1 cellular context compared by ENCODE assay signal in the genomic region with DNA sequence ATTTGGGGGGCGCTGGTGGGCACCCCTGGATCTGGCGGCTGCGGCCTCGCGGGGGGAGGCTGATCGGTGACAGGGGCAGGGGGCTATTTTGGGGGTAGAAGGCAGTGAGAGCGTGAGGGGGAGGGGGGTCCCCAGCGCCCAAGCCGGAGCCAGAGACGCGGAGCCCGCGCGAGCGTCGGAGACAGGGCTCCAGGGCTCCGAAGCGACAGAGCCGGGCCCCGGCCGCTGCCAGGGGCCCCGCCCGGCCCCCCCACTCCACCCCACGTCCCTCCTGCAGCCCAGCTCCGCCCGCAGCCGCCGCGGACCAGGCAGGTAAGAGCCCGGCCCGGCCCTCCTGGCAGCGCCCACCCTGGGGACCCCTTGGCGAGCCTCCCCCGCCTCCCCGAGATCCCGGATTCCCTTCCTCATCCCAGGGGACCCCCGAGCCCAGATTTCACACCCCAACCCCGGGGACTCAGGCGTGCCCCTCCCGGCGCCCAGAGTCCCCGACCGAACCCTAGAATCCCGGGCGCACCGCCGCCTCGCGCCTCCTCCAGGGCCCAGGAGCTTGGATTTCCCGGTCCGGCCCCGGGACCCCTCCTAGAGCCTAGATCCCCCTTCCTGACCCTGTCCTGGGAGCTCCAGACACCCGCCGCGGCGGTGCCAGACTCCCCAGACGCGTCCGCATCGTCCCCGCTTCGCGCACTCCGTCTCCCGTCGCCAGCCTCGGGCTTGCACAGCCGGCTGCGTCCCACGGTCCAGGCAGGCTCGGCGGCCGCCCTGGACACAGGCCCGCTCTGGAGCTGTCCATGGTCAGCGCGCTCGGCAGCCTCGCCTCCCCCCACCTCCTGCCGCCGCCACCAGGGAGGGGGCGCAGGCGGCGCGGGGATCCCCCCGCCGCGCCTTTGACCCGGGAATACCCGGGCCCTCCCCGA.
TF ChIP-seq lines count a peak whose summit lies in the region.

A gene (plus strand): TSS at position 134 of the 914 bp plus-strand sequence. CDS start 8,330 bp downstream, outside the sequence.

TF ChIP-seq in HepG2, 621 proteins besides CTCF, POLR2A, EP300 and RAD21 (continued from another document and continues in another):
- TF ChIP-seq, protein P1, sequence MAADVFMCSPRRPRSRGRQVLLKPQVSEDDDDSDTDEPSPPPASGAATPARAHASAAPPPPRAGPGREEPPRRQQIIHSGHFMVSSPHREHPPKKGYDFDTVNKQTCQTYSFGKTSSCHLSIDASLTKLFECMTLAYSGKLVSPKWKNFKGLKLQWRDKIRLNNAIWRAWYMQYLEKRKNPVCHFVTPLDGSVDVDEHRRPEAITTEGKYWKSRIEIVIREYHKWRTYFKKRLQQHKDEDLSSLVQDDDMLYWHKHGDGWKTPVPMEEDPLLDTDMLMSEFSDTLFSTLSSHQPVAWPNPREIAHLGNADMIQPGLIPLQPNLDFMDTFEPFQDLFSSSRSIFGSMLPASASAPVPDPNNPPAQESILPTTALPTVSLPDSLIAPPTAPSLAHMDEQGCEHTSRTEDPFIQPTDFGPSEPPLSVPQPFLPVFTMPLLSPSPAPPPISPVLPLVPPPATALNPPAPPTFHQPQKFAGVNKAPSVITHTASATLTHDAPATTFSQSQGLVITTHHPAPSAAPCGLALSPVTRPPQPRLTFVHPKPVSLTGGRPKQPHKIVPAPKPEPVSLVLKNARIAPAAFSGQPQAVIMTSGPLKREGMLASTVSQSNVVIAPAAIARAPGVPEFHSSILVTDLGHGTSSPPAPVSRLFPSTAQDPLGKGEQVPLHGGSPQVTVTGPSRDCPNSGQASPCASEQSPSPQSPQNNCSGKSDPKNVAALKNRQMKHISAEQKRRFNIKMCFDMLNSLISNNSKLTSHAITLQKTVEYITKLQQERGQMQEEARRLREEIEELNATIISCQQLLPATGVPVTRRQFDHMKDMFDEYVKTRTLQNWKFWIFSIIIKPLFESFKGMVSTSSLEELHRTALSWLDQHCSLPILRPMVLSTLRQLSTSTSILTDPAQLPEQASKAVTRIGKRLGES (CRISPR knock-in tag; IDR thresholded peaks at IDR 0.05; ENCODE audit: borderline replicate concordance), result no peak
- TF ChIP-seq TBX2 (CRISPR knock-in tag; IDR thresholded peaks at IDR 0.05; ENCODE audit: borderline replicate concordance) (peak; percentile 80), ZKSCAN8 (CRISPR knock-in tag; IDR thresholded peaks at IDR 0.05; ENCODE audit: borderline replicate concordance) (no peak), PAWR (CRISPR knock-in tag; IDR thresholded peaks at IDR 0.05; ENCODE audit: borderline replicate concordance) (no peak), SALL1 (CRISPR knock-in tag; IDR thresholded peaks at IDR 0.05) (peak; percentile 83), HMG20A (CRISPR knock-in tag; IDR thresholded peaks at IDR 0.05; ENCODE audit: borderline replicate concordance) (no peak), KDM2A (CRISPR knock-in tag; IDR thresholded peaks at IDR 0.05; ENCODE audit: borderline replicate concordance, low read depth) (peak; percentile 71; the same call in 1 of the 2 replicates), CBFB (CRISPR knock-in tag; IDR thresholded peaks at IDR 0.05) (0 out of 2 replicates have a peak, but pooled peaks have one; percentile 25), ZNF746 (CRISPR knock-in tag; IDR thresholded peaks at IDR 0.05) (no peak), NPAS2 (CRISPR knock-in tag; IDR thresholded peaks at IDR 0.05; ENCODE audit: borderline replicate concordance) (no peak), MTF2 (CRISPR knock-in tag; IDR thresholded peaks at IDR 0.05; ENCODE audit: borderline replicate concordance) (no peak), SP2 (CRISPR knock-in tag; IDR thresholded peaks at IDR 0.05) (peak; percentile 57; the same call in 1 of the 2 replicates), HCFC1 (IDR thresholded peaks at IDR 0.05; ENCODE audit: low read depth, low read length) (no peak), FOXJ3 (CRISPR knock-in tag; IDR thresholded peaks at IDR 0.05; ENCODE audit: borderline replicate concordance) (no peak), ZNF234 (CRISPR knock-in tag; conservative IDR thresholded peaks at IDR 0.05) (no peak), KMT2B (CRISPR knock-in tag; IDR thresholded peaks at IDR 0.05) (peak; percentile 71), NCOR1 (IDR thresholded peaks at IDR 0.05; ENCODE audit: borderline replicate concordance, low read length) (no peak), ELF1 (CRISPR knock-in tag; IDR thresholded peaks at IDR 0.05) (no peak), GABPA (IDR thresholded peaks at IDR 0.05; ENCODE audit: low read depth, low read length) (no peak), GABPA (CRISPR knock-in tag; IDR thresholded peaks at IDR 0.05; ENCODE audit: low read depth) (no peak), NONO (IDR thresholded peaks at IDR 0.05) (no peak), NONO (CRISPR knock-in tag; conservative IDR thresholded peaks at IDR 0.05) (no peak), POLR2G (IDR thresholded peaks at IDR 0.05; ENCODE audit: low read depth, low read length) (no peak), ZNF33A (CRISPR knock-in tag; IDR thresholded peaks at IDR 0.05; ENCODE audit: borderline replicate concordance) (no peak), REPIN1 (CRISPR knock-in tag; IDR thresholded peaks at IDR 0.05; ENCODE audit: borderline replicate concordance, low read depth) (0 out of 2 replicates have a peak, but pooled peaks have one; percentile 33), ZNF10 (CRISPR knock-in tag; IDR thresholded peaks at IDR 0.05; ENCODE audit: borderline replicate concordance, low read depth) (no peak), ZNF564 (CRISPR knock-in tag; IDR thresholded peaks at IDR 0.05) (0 out of 2 replicates have a peak, but pooled peaks have one; percentile 57), PHF8 (CRISPR knock-in tag; IDR thresholded peaks at IDR 0.05) (no peak), ZBTB20 (CRISPR knock-in tag; IDR thresholded peaks at IDR 0.05; ENCODE audit: borderline replicate concordance, low read depth) (no peak), MYNN (CRISPR knock-in tag; IDR thresholded peaks at IDR 0.05; ENCODE audit: low read depth) (no peak), KDM3A (CRISPR knock-in tag; IDR thresholded peaks at IDR 0.05; ENCODE audit: low read depth) (no peak), CBX5 (CRISPR knock-in tag; IDR thresholded peaks at IDR 0.05; ENCODE audit: borderline replicate concordance) (peak; percentile 41; the same call in 1 of the 2 replicates), HOXA9 (CRISPR knock-in tag; IDR thresholded peaks at IDR 0.05; ENCODE audit: borderline replicate concordance) (no peak), ZBTB21 (CRISPR knock-in tag; IDR thresholded peaks at IDR 0.05) (no peak)
- TF ChIP-seq, protein P2, sequence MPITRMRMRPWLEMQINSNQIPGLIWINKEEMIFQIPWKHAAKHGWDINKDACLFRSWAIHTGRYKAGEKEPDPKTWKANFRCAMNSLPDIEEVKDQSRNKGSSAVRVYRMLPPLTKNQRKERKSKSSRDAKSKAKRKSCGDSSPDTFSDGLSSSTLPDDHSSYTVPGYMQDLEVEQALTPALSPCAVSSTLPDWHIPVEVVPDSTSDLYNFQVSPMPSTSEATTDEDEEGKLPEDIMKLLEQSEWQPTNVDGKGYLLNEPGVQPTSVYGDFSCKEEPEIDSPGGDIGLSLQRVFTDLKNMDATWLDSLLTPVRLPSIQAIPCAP (CRISPR knock-in tag; IDR thresholded peaks at IDR 0.05; ENCODE audit: low read depth), result no peak
- TF ChIP-seq, protein P3, sequence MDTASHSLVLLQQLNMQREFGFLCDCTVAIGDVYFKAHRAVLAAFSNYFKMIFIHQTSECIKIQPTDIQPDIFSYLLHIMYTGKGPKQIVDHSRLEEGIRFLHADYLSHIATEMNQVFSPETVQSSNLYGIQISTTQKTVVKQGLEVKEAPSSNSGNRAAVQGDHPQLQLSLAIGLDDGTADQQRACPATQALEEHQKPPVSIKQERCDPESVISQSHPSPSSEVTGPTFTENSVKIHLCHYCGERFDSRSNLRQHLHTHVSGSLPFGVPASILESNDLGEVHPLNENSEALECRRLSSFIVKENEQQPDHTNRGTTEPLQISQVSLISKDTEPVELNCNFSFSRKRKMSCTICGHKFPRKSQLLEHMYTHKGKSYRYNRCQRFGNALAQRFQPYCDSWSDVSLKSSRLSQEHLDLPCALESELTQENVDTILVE (CRISPR knock-in tag; IDR thresholded peaks at IDR 0.05), result no peak
- TF ChIP-seq, protein P4, sequence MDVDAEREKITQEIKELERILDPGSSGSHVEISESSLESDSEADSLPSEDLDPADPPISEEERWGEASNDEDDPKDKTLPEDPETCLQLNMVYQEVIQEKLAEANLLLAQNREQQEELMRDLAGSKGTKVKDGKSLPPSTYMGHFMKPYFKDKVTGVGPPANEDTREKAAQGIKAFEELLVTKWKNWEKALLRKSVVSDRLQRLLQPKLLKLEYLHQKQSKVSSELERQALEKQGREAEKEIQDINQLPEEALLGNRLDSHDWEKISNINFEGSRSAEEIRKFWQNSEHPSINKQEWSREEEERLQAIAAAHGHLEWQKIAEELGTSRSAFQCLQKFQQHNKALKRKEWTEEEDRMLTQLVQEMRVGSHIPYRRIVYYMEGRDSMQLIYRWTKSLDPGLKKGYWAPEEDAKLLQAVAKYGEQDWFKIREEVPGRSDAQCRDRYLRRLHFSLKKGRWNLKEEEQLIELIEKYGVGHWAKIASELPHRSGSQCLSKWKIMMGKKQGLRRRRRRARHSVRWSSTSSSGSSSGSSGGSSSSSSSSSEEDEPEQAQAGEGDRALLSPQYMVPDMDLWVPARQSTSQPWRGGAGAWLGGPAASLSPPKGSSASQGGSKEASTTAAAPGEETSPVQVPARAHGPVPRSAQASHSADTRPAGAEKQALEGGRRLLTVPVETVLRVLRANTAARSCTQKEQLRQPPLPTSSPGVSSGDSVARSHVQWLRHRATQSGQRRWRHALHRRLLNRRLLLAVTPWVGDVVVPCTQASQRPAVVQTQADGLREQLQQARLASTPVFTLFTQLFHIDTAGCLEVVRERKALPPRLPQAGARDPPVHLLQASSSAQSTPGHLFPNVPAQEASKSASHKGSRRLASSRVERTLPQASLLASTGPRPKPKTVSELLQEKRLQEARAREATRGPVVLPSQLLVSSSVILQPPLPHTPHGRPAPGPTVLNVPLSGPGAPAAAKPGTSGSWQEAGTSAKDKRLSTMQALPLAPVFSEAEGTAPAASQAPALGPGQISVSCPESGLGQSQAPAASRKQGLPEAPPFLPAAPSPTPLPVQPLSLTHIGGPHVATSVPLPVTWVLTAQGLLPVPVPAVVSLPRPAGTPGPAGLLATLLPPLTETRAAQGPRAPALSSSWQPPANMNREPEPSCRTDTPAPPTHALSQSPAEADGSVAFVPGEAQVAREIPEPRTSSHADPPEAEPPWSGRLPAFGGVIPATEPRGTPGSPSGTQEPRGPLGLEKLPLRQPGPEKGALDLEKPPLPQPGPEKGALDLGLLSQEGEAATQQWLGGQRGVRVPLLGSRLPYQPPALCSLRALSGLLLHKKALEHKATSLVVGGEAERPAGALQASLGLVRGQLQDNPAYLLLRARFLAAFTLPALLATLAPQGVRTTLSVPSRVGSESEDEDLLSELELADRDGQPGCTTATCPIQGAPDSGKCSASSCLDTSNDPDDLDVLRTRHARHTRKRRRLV (CRISPR knock-in tag; IDR thresholded peaks at IDR 0.05), result no peak
- TF ChIP-seq, protein P5, sequence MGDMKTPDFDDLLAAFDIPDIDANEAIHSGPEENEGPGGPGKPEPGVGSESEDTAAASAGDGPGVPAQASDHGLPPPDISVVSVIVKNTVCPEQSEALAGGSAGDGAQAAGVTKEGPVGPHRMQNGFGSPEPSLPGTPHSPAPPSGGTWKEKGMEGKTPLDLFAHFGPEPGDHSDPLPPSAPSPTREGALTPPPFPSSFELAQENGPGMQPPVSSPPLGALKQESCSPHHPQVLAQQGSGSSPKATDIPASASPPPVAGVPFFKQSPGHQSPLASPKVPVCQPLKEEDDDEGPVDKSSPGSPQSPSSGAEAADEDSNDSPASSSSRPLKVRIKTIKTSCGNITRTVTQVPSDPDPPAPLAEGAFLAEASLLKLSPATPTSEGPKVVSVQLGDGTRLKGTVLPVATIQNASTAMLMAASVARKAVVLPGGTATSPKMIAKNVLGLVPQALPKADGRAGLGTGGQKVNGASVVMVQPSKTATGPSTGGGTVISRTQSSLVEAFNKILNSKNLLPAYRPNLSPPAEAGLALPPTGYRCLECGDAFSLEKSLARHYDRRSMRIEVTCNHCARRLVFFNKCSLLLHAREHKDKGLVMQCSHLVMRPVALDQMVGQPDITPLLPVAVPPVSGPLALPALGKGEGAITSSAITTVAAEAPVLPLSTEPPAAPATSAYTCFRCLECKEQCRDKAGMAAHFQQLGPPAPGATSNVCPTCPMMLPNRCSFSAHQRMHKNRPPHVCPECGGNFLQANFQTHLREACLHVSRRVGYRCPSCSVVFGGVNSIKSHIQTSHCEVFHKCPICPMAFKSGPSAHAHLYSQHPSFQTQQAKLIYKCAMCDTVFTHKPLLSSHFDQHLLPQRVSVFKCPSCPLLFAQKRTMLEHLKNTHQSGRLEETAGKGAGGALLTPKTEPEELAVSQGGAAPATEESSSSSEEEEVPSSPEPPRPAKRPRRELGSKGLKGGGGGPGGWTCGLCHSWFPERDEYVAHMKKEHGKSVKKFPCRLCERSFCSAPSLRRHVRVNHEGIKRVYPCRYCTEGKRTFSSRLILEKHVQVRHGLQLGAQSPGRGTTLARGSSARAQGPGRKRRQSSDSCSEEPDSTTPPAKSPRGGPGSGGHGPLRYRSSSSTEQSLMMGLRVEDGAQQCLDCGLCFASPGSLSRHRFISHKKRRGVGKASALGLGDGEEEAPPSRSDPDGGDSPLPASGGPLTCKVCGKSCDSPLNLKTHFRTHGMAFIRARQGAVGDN (CRISPR knock-in tag; IDR thresholded peaks at IDR 0.05), result peak; percentile 88
- TF ChIP-seq, protein P6, sequence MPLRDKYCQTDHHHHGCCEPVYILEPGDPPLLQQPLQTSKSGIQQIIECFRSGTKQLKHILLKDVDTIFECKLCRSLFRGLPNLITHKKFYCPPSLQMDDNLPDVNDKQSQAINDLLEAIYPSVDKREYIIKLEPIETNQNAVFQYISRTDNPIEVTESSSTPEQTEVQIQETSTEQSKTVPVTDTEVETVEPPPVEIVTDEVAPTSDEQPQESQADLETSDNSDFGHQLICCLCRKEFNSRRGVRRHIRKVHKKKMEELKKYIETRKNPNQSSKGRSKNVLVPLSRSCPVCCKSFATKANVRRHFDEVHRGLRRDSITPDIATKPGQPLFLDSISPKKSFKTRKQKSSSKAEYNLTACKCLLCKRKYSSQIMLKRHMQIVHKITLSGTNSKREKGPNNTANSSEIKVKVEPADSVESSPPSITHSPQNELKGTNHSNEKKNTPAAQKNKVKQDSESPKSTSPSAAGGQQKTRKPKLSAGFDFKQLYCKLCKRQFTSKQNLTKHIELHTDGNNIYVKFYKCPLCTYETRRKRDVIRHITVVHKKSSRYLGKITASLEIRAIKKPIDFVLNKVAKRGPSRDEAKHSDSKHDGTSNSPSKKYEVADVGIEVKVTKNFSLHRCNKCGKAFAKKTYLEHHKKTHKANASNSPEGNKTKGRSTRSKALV (CRISPR knock-in tag; IDR thresholded peaks at IDR 0.05), result peak; percentile 96
- TF ChIP-seq, protein P7, sequence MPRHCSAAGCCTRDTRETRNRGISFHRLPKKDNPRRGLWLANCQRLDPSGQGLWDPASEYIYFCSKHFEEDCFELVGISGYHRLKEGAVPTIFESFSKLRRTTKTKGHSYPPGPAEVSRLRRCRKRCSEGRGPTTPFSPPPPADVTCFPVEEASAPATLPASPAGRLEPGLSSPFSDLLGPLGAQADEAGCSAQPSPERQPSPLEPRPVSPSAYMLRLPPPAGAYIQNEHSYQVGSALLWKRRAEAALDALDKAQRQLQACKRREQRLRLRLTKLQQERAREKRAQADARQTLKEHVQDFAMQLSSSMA (CRISPR knock-in tag; IDR thresholded peaks at IDR 0.05), result no peak
- TF ChIP-seq, protein P8, sequence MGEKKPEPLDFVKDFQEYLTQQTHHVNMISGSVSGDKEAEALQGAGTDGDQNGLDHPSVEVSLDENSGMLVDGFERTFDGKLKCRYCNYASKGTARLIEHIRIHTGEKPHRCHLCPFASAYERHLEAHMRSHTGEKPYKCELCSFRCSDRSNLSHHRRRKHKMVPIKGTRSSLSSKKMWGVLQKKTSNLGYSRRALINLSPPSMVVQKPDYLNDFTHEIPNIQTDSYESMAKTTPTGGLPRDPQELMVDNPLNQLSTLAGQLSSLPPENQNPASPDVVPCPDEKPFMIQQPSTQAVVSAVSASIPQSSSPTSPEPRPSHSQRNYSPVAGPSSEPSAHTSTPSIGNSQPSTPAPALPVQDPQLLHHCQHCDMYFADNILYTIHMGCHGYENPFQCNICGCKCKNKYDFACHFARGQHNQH (CRISPR knock-in tag; IDR thresholded peaks at IDR 0.05), result peak; percentile 63
